1 cellular context compared by ENCODE assay signal in genomic region chr17:77372444-77373297, GRCh38.
TF ChIP-seq lines count a peak whose summit lies in the region.

No MANE protein-coding gene starts in this region.

TF ChIP-seq in HepG2, 621 proteins besides CTCF, POLR2A, EP300 and RAD21 (continued from another document and continues in another):
- TF ChIP-seq ESRRA (CRISPR knock-in tag; IDR thresholded peaks at IDR 0.05; ENCODE audit: low read depth) (peak; percentile 67; the same call in 1 of the 2 replicates), ZNF670 (CRISPR knock-in tag; IDR thresholded peaks at IDR 0.05; ENCODE audit: borderline replicate concordance) (no peak), MTF2 (CRISPR knock-in tag; IDR thresholded peaks at IDR 0.05; ENCODE audit: borderline replicate concordance) (0 out of 2 replicates have a peak, but pooled peaks have one; percentile 38), KLF15 (CRISPR knock-in tag; IDR thresholded peaks at IDR 0.05; ENCODE audit: borderline replicate concordance) (0 out of 2 replicates have a peak, but pooled peaks have one; percentile 79), HOXD1 (CRISPR knock-in tag; IDR thresholded peaks at IDR 0.05) (0 out of 2 replicates have a peak, but pooled peaks have one; percentile 35), PHF8 (CRISPR knock-in tag; IDR thresholded peaks at IDR 0.05) (0 out of 2 replicates have a peak, but pooled peaks have one; percentile 45), GZF1 (CRISPR knock-in tag; IDR thresholded peaks at IDR 0.05) (no peak), FOXC1 (CRISPR knock-in tag; IDR thresholded peaks at IDR 0.05; ENCODE audit: borderline replicate concordance) (peak; percentile 95), PTBP1 (IDR thresholded peaks at IDR 0.05; ENCODE audit: low read depth, low read length, poor library complexity, severe bottlenecking) (no peak), HDAC1 (CRISPR knock-in tag; IDR thresholded peaks at IDR 0.05) (peak; percentile 92), ZNF580 (CRISPR knock-in tag; IDR thresholded peaks at IDR 0.05; ENCODE audit: borderline replicate concordance, low read depth) (peak; percentile 71; the same call in 1 of the 2 replicates), MTA1 (CRISPR knock-in tag; IDR thresholded peaks at IDR 0.05; ENCODE audit: borderline replicate concordance) (peak; percentile 83; the same call in 1 of the 2 replicates), ZBTB20 (CRISPR knock-in tag; IDR thresholded peaks at IDR 0.05; ENCODE audit: borderline replicate concordance, low read depth) (no peak; the same call in 1 of the 2 replicates), CSRNP1 (CRISPR knock-in tag; IDR thresholded peaks at IDR 0.05) (peak; percentile 85; the same call in 1 of the 2 replicates), TCF12 (IDR thresholded peaks at IDR 0.05) (no peak), TCF12 (CRISPR knock-in tag; IDR thresholded peaks at IDR 0.05) (peak; percentile 69; the same call in 1 of the 2 replicates), CBFB (CRISPR knock-in tag; IDR thresholded peaks at IDR 0.05) (0 out of 2 replicates have a peak, but pooled peaks have one; percentile 37), ZNF562 (CRISPR knock-in tag; IDR thresholded peaks at IDR 0.05; ENCODE audit: borderline replicate concordance) (no peak; the same call in 1 of the 2 replicates), ZNF337 (CRISPR knock-in tag; IDR thresholded peaks at IDR 0.05; ENCODE audit: borderline replicate concordance, low read depth) (peak; percentile 84; the same call in 1 of the 2 replicates), ZNF547 (CRISPR knock-in tag; IDR thresholded peaks at IDR 0.05) (peak; percentile 62), SRSF1 (optimal IDR thresholded peaks at IDR 0.05; ENCODE audit: low read depth, low read length) (peak; percentile 90), ZNF292 (CRISPR knock-in tag; IDR thresholded peaks at IDR 0.05; ENCODE audit: borderline replicate concordance, low read depth) (peak; percentile 86), NFYB (CRISPR knock-in tag; IDR thresholded peaks at IDR 0.05) (peak; percentile 81), RFXAP (CRISPR knock-in tag; IDR thresholded peaks at IDR 0.05; ENCODE audit: borderline replicate concordance) (peak; percentile 56; the same call in 1 of the 2 replicates)
- TF ChIP-seq, protein P1, sequence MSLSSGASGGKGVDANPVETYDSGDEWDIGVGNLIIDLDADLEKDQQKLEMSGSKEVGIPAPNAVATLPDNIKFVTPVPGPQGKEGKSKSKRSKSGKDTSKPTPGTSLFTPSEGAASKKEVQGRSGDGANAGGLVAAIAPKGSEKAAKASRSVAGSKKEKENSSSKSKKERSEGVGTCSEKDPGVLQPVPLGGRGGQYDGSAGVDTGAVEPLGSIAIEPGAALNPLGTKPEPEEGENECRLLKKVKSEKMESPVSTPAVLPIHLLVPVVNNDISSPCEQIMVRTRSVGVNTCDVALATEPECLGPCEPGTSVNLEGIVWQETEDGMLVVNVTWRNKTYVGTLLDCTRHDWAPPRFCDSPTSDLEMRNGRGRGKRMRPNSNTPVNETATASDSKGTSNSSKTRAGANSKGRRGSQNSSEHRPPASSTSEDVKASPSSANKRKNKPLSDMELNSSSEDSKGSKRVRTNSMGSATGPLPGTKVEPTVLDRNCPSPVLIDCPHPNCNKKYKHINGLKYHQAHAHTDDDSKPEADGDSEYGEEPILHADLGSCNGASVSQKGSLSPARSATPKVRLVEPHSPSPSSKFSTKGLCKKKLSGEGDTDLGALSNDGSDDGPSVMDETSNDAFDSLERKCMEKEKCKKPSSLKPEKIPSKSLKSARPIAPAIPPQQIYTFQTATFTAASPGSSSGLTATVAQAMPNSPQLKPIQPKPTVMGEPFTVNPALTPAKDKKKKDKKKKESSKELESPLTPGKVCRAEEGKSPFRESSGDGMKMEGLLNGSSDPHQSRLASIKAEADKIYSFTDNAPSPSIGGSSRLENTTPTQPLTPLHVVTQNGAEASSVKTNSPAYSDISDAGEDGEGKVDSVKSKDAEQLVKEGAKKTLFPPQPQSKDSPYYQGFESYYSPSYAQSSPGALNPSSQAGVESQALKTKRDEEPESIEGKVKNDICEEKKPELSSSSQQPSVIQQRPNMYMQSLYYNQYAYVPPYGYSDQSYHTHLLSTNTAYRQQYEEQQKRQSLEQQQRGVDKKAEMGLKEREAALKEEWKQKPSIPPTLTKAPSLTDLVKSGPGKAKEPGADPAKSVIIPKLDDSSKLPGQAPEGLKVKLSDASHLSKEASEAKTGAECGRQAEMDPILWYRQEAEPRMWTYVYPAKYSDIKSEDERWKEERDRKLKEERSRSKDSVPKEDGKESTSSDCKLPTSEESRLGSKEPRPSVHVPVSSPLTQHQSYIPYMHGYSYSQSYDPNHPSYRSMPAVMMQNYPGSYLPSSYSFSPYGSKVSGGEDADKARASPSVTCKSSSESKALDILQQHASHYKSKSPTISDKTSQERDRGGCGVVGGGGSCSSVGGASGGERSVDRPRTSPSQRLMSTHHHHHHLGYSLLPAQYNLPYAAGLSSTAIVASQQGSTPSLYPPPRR (CRISPR knock-in tag; IDR thresholded peaks at IDR 0.05; ENCODE audit: borderline replicate concordance): peak; percentile 69
- TF ChIP-seq, protein P2, sequence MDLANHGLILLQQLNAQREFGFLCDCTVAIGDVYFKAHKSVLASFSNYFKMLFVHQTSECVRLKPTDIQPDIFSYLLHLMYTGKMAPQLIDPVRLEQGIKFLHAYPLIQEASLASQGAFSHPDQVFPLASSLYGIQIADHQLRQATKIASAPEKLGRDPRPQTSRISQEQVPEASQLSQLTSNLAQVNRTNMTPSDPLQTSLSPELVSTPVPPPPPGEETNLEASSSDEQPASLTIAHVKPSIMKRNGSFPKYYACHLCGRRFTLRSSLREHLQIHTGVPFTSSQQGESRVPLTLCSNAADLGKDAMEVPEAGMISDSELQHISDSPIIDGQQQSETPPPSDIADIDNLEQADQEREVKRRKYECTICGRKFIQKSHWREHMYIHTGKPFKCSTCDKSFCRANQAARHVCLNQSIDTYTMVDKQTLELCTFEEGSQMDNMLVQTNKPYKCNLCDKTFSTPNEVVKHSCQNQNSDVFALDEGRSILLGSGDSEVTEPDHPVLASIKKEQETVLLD (CRISPR knock-in tag; IDR thresholded peaks at IDR 0.05; ENCODE audit: low read depth): peak; percentile 97
- TF ChIP-seq, protein P3, sequence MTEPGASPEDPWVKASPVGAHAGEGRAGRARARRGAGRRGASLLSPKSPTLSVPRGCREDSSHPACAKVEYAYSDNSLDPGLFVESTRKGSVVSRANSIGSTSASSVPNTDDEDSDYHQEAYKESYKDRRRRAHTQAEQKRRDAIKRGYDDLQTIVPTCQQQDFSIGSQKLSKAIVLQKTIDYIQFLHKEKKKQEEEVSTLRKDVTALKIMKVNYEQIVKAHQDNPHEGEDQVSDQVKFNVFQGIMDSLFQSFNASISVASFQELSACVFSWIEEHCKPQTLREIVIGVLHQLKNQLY (CRISPR knock-in tag; IDR thresholded peaks at IDR 0.05): peak; percentile 54
- TF ChIP-seq, protein P4, sequence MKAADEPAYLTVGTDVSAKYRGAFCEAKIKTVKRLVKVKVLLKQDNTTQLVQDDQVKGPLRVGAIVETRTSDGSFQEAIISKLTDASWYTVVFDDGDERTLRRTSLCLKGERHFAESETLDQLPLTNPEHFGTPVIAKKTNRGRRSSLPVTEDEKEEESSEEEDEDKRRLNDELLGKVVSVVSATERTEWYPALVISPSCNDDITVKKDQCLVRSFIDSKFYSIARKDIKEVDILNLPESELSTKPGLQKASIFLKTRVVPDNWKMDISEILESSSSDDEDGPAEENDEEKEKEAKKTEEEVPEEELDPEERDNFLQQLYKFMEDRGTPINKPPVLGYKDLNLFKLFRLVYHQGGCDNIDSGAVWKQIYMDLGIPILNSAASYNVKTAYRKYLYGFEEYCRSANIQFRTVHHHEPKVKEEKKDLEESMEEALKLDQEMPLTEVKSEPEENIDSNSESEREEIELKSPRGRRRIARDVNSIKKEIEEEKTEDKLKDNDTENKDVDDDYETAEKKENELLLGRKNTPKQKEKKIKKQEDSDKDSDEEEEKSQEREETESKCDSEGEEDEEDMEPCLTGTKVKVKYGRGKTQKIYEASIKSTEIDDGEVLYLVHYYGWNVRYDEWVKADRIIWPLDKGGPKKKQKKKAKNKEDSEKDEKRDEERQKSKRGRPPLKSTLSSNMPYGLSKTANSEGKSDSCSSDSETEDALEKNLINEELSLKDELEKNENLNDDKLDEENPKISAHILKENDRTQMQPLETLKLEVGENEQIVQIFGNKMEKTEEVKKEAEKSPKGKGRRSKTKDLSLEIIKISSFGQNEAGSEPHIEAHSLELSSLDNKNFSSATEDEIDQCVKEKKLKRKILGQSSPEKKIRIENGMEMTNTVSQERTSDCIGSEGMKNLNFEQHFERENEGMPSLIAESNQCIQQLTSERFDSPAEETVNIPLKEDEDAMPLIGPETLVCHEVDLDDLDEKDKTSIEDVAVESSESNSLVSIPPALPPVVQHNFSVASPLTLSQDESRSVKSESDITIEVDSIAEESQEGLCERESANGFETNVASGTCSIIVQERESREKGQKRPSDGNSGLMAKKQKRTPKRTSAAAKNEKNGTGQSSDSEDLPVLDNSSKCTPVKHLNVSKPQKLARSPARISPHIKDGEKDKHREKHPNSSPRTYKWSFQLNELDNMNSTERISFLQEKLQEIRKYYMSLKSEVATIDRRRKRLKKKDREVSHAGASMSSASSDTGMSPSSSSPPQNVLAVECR (CRISPR knock-in tag; IDR thresholded peaks at IDR 0.05; ENCODE audit: borderline replicate concordance): peak; percentile 90
- TF ChIP-seq, protein P5, sequence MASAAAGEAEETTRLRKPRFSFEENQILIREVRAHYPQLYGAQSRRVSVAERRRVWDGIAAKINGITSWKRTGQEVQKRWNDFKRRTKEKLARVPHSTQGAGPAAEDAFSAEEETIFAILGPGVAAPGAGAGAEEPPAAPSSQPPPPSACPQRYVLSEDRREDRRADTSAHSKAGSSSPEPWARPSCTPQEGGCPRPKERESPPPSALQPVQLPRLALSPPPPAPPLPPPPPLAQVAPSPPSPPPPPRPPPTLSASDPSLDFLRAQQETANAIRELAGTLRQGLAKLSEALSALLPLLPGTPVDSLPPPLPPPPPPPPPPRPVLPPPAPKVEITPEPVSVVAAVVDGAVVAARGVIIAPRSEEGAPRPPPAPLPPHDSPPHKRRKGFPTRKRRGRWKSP (CRISPR knock-in tag; IDR thresholded peaks at IDR 0.05): peak; percentile 80
- TF ChIP-seq, protein P6, sequence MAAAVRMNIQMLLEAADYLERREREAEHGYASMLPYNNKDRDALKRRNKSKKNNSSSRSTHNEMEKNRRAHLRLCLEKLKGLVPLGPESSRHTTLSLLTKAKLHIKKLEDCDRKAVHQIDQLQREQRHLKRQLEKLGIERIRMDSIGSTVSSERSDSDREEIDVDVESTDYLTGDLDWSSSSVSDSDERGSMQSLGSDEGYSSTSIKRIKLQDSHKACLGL (CRISPR knock-in tag; IDR thresholded peaks at IDR 0.05): peak; percentile 93
- TF ChIP-seq, protein P7, sequence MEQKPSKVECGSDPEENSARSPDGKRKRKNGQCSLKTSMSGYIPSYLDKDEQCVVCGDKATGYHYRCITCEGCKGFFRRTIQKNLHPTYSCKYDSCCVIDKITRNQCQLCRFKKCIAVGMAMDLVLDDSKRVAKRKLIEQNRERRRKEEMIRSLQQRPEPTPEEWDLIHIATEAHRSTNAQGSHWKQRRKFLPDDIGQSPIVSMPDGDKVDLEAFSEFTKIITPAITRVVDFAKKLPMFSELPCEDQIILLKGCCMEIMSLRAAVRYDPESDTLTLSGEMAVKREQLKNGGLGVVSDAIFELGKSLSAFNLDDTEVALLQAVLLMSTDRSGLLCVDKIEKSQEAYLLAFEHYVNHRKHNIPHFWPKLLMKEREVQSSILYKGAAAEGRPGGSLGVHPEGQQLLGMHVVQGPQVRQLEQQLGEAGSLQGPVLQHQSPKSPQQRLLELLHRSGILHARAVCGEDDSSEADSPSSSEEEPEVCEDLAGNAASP (CRISPR knock-in tag; IDR thresholded peaks at IDR 0.05; ENCODE audit: borderline replicate concordance): peak; percentile 57
- TF ChIP-seq, protein P8, sequence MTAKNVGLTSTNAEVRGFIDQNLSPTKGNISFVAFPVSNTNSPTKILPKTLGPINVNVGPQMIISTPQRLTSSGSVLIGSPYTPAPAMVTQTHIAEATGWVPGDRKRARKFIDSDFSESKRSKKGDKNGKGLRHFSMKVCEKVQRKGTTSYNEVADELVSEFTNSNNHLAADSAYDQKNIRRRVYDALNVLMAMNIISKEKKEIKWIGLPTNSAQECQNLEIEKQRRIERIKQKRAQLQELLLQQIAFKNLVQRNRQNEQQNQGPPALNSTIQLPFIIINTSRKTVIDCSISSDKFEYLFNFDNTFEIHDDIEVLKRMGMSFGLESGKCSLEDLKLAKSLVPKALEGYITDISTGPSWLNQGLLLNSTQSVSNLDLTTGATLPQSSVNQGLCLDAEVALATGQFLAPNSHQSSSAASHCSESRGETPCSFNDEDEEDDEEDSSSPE (CRISPR knock-in tag; IDR thresholded peaks at IDR 0.05): peak; percentile 68
